Comparison of ENCODE assay signal across 8 cellular contexts in genomic region chr9:7234144-7234543, GRCh38.
DNase-seq lines count a peak whose midpoint lies in the region; ATAC-seq and TF ChIP-seq lines count a peak whose summit lies in the region.

No MANE protein-coding gene starts in this region.

- H3K27ac Mint-ChIP-seq in neural progenitor cell, result no peak overlapping the region

- peak; percentile 66 for TF ChIP-seq CTCF in neural progenitor cell (IDR thresholded peaks at IDR 0.05)
- TF ChIP-seq CTCF in omental fat pad (IDR thresholded peaks at IDR 0.05), result no peak

- peak; percentile 8 for DNase-seq in CMK (ENCODE audit: low read depth)
- DNase-seq in Karpas-422, result peak; percentile 90
- peak; percentile 32 for DNase-seq in adipocyte (ENCODE audit: low read depth)
- peak; percentile 68 for DNase-seq in neural progenitor cell (ENCODE audit: low spot score)
- DNase-seq in midbrain (lab: John Stamatoyannopoulos, UW), result no peak
- no peak for DNase-seq in omental fat pad (ENCODE audit: low spot score)
- DNase-seq in NOMO-1 treated with dmso at 0.1 percent for 144 hours (lab: John Stamatoyannopoulos, UW; ENCODE audit: unreplicated experiment), result no peak

- H3K4me2 ChIP-seq in Karpas-422 (ENCODE audit: low read depth, low read length, poor library complexity, severe bottlenecking) (no peak overlapping the region), neural progenitor cell (no peak overlapping the region)

- no peaks in the 10 kb centered on the region for H3K4me1 Mint-ChIP-seq in neural progenitor cell

- H3K9ac ChIP-seq in Karpas-422 (ENCODE audit: low read length) (no peak overlapping the region), adipocyte (ENCODE audit: low read length) (no peak overlapping the region), neural progenitor cell (no peak overlapping the region)

- H3K27me3 ChIP-seq in Karpas-422 (ENCODE audit: low read length) (no peaks in the 10 kb centered on the region), adipocyte (replicated peaks; ENCODE audit: control insufficient read depth, insufficient read depth, low read length) (peaks cover 48% of the 10 kb centered on the region), neural progenitor cell (no peaks in the 10 kb centered on the region)

- no peaks in the 10 kb centered on the region; the same call in 1 of the 2 replicates for H3K4me1 ChIP-seq in Karpas-422 (ENCODE audit: low read length)
- peaks cover 8% of the 10 kb centered on the region for H3K4me1 ChIP-seq in adipocyte (ENCODE audit: control insufficient read depth, insufficient read depth, low read length)
- peaks cover 6% of the 10 kb centered on the region for H3K4me1 ChIP-seq in neural progenitor cell

- H3K79me2 ChIP-seq in Karpas-422 (ENCODE audit: low read length) (no peaks in the 10 kb centered on the region), neural progenitor cell (ENCODE audit: low read depth) (no peaks in the 10 kb centered on the region)

- no peak overlapping the region for H3K4me3 Mint-ChIP-seq in neural progenitor cell

- H3K36me3 ChIP-seq in Karpas-422 (ENCODE audit: insufficient read depth, low read length) (no peaks in the 10 kb centered on the region), adipocyte (ENCODE audit: control insufficient read depth, insufficient read depth, low read length, severe bottlenecking) (no peaks in the 10 kb centered on the region), neural progenitor cell (no peaks in the 10 kb centered on the region)

- no peak overlapping the region for H2AFZ ChIP-seq in Karpas-422 (ENCODE audit: low read length)
- peak overlapping the region; percentile 50 for H2AFZ ChIP-seq in neural progenitor cell (replicated peaks)

- H3K9me3 Mint-ChIP-seq in neural progenitor cell, result peaks cover 3% of the 10 kb centered on the region

- H3K4me3 ChIP-seq in Karpas-422 (ENCODE audit: low read length), result no peak overlapping the region
- no peak overlapping the region for H3K4me3 ChIP-seq in adipocyte (ENCODE audit: low read length)
- no peak overlapping the region for H3K4me3 ChIP-seq in neural progenitor cell

- H3K9me3 ChIP-seq in Karpas-422 (ENCODE audit: low read length) (no peaks in the 10 kb centered on the region), adipocyte (ENCODE audit: control insufficient read depth, low read length) (peaks cover 3% of the 10 kb centered on the region), neural progenitor cell (ENCODE audit: low read depth) (no peaks in the 10 kb centered on the region)

- no peaks in the 10 kb centered on the region for H4K20me1 ChIP-seq in Karpas-422 (ENCODE audit: insufficient read depth, low read depth, low read length)
- H4K20me1 ChIP-seq in neural progenitor cell (ENCODE audit: low read depth), result no peaks in the 10 kb centered on the region

- H3K27ac ChIP-seq in Karpas-422 (ENCODE audit: low read length) (no peak overlapping the region), neural progenitor cell (no peak overlapping the region)

- H3F3A ChIP-seq in neural progenitor cell (ENCODE audit: low read depth), result peaks cover 8% of the 10 kb centered on the region

- no peaks in the 10 kb centered on the region for H3K36me3 Mint-ChIP-seq in neural progenitor cell

- H3K9me2 ChIP-seq in Karpas-422 (replicated peaks; ENCODE audit: insufficient read depth, low read length), result no peaks in the 10 kb centered on the region

- peak; percentile 50 for ATAC-seq in GM19328 (IDR thresholded peaks at IDR 0.05; ENCODE audit: unreplicated experiment)
- ATAC-seq in omental fat pad (ENCODE audit: low FRiP score), result no peak

- H3K27me3 Mint-ChIP-seq in neural progenitor cell (ENCODE audit: insufficient read depth, low read depth), result peaks cover 2% of the 10 kb centered on the region

Comparison
In these comparisons a context has a peak if more than half of its experiments do, and no peak if none do; other contexts are left out.
1. DNase-seq: peak in CMK (single experiment), Karpas-422 (single experiment), adipocyte (single experiment) and neural progenitor cell (single experiment); none in midbrain (single experiment), omental fat pad (single experiment) and NOMO-1 treated with dmso at 0.1 percent for 144 hours (single experiment).